In the genomic region with DNA sequence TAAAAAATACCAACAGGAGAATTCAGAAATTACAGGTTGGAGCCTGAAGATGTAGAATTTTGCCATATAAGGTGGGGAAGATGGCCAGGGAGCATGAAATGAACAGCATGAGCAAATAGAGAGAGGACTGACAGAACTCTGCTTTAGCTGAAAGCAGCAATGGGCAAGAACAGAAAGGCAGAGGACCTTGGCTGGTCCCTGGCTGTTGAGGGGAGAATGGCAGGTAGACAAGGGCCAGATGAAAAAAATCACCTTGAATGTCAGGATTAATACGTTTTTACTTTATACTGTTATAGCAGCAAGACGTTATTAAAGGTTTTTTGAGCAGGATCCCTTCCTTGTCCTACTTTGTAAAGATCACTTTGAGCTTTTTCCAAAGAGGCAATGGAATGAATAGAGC, we compare ENCODE assay signal across 8 cellular contexts. TPM values are rescaled to one million over a fixed set of nuclear protein-coding genes. Genes with fewer than 3 reads are reported as not detected.
DNase-seq lines count a peak whose midpoint lies in the region; ATAC-seq and TF ChIP-seq lines count a peak whose summit lies in the region.

No MANE protein-coding gene starts in this region.

- peak; percentile 39; the same call in 1 of the 2 replicates for TF ChIP-seq CTCF in PC-9 (conservative IDR thresholded peaks at IDR 0.05)
- peak; percentile 50 for TF ChIP-seq CTCF in epithelial cell of proximal tubule (conservative IDR thresholded peaks at IDR 0.05; ENCODE audit: low read depth, low read length)
- no peak for TF ChIP-seq CTCF in sigmoid colon (IDR thresholded peaks at IDR 0.05)

- no peaks in the 10 kb centered on the region for H3K9me2 ChIP-seq in PC-9 (ENCODE audit: insufficient read depth)

- no peak for TF ChIP-seq EP300 in sigmoid colon (IDR thresholded peaks at IDR 0.05)

- CTCF ChIA-PET in PC-9 (lab: Charles Lee), result no interaction called here

- H3K4me1 ChIP-seq in PC-9 (replicated peaks; ENCODE audit: insufficient read depth), result peaks cover 19% of the 10 kb centered on the region
- peaks cover 0 to 19% (median 16%) of the 10 kb centered on the region in 4 donors for H3K4me1 ChIP-seq in sigmoid colon

- peaks cover 5% of the 10 kb centered on the region; the same call in 1 of the 2 replicates for H3F3A ChIP-seq in PC-9 (ENCODE audit: insufficient read depth, low read depth)

- H4K20me1 ChIP-seq in PC-9 (ENCODE audit: insufficient read depth), result no peaks in the 10 kb centered on the region

- H2AFZ ChIP-seq in PC-9, result peak overlapping the region; percentile 88

- H3K27me3 ChIP-seq in PC-9 (ENCODE audit: insufficient read depth, low read depth) (no peaks in the 10 kb centered on the region), sigmoid colon (no peaks in the 10 kb centered on the region)

- WGBS in sigmoid colon, 2 donors, result 13 to 43% methylated on average over 2 of the region's 2 CpGs

- no peak for TF ChIP-seq POLR2A in sigmoid colon (IDR thresholded peaks at IDR 0.05)

- peaks cover 22% of the 10 kb centered on the region for H3K79me2 ChIP-seq in PC-9 (ENCODE audit: low read depth)

- ATAC-seq in GM21423 (IDR thresholded peaks at IDR 0.05; ENCODE audit: unreplicated experiment), result no peak

- H3K27ac ChIP-seq in PC-9, result peak overlapping the region; percentile 81; the same call in 1 of the 2 replicates
- peak overlapping the region in 1 of 4 donors; percentile 88 for H3K27ac ChIP-seq in sigmoid colon

- H3K4me3 ChIP-seq in PC-9 (peak overlapping the region; percentile 78), epithelial cell of proximal tubule (ENCODE audit: low read depth, low read length) (peak overlapping the region; percentile 86), sigmoid colon (peak overlapping the region in 3 of 4 donors; percentile 80 to 87 (median 87))

- POLR2A ChIA-PET in PC-9 (lab: Charles Lee; ENCODE audit: unreplicated experiment), result interaction anchor here (0.6 to 0.7 kb wide), 2 partner anchors 498 to 1641 kb away, joined by 5 to 7 read pairs; no protein-coding TSS in a partner anchor

- peak; percentile 49 for DNase-seq in activated CD8-positive, alpha-beta memory T cell treated with anti-CD3 and anti-CD28 coated beads, Interleukin-2, amount 50 U/mL, for 48 hours
- no peak for DNase-seq in activated CD8-positive, alpha-beta memory T cell treated with anti-CD3 and anti-CD28 coated beads for 24 hours
- no peak for DNase-seq in PC-9
- DNase-seq in epithelial cell of proximal tubule (ENCODE audit: low read depth), result no peak
- no peak for DNase-seq in sigmoid colon
- no peak for DNase-seq in LoVo (ENCODE audit: low spot score)
- no peak for DNase-seq in cortex of kidney (lab: John Stamatoyannopoulos, UW)

- H3K9me3 ChIP-seq in PC-9 (ENCODE audit: insufficient read depth, low read depth), result no peaks in the 10 kb centered on the region
- H3K9me3 ChIP-seq in sigmoid colon, result no peaks in the 10 kb centered on the region

- peak overlapping the region; percentile 93 for H3K4me2 ChIP-seq in PC-9

- 0 out of 2 replicates have a peak, but pooled peaks cover 11% of the 10 kb centered on the region for H3K36me3 ChIP-seq in PC-9 (ENCODE audit: low read depth)
- H3K36me3 ChIP-seq in sigmoid colon, result peaks cover 0 to 15% (median 0%) of the 10 kb centered on the region in 4 donors

- no TSS peak for BruUV-seq in PC-9 (replicated peaks; lab: Mats Ljungman, UMichigan)

- intact Hi-C loops in PC-9 (cut with micrococcal nuclease; ENCODE audit: unreplicated experiment) (loop anchor here (1.0 to 5.0 kb wide), 2 partner anchors 12 to 144 kb away; a partner anchor contains a TSS), sigmoid colon (cut with DNase I) (no loop called here)

RNA-seq across cellular contexts. Expression of a gene that starts 1.0 kb away (rescaled TPM):
- total RNA-seq in PC-9 (2021), result 19.0 and 28.4 TPM in 2 replicates
- total RNA-seq in epithelial cell of proximal tubule, result 26.6 and 76.6 TPM in 2 replicates
- 10 to 100 TPM; 13.5 to 22.9 (median 18.5) TPM for total RNA-seq in sigmoid colon
- polyA plus RNA-seq in sigmoid colon, result 10 to 100 TPM; 13.2 to 28.0 (median 16.0) TPM

RNA-seq across cellular contexts. Expression of a gene that starts 12.1 kb away (rescaled TPM):
- total RNA-seq in PC-9 (2021) (28.7 and 40.1 TPM in 2 replicates), epithelial cell of proximal tubule (16.3 and 18.7 TPM in 2 replicates), sigmoid colon (10 to 100 TPM; 37.3 to 51.4 (median 44.3) TPM)
- polyA plus RNA-seq in sigmoid colon, result 10 to 100 TPM in 2 of 3 donors, 1 to 10 TPM in 1; 5.5 to 36.6 (median 10.8) TPM

RNA-seq across cellular contexts. Expression of a gene that starts 34.4 kb away (rescaled TPM):
- total RNA-seq in PC-9 (2021) (0.37 and 0.40 TPM in 2 replicates), epithelial cell of proximal tubule (0.58 TPM in 1 of 2 replicates, not detected in the other), sigmoid colon (1 to 10 TPM in 3 of 4 donors, under 1 TPM in 1; 0.99 to 3.8 (median 2.0) TPM)
- 10 to 100 TPM in 1 of 3 donors, 1 to 10 TPM in 2; 5.5 to 11.6 (median 6.0) TPM for polyA plus RNA-seq in sigmoid colon

Comparison
In these comparisons a context has a peak if more than half of its experiments do, and no peak if none do; other contexts are left out.
1. CTCF ChIP-seq: peak in PC-9 (single experiment) and epithelial cell of proximal tubule (single experiment); none in sigmoid colon (0 of 4).
2. Peak in every context shown above with its lines, with median percentiles within 50 percentile points of each other: H3K4me3 ChIP-seq.